20 cellular contexts compared by ENCODE assay signal in genomic region chr14:90428676-90429075, GRCh38. TPM values are rescaled to one million over a fixed set of nuclear protein-coding genes. Genes with fewer than 3 reads are reported as not detected.
DNase-seq lines count a peak whose midpoint lies in the region; ATAC-seq and TF ChIP-seq lines count a peak whose summit lies in the region.
"Had no signal": no experiment of that assay in that cellular context is flagged by ENCODE, and none has a peak within 500 bp of the region (broad histone marks: within the 10 kb centered on the region; RNA-seq: fewer than 3 reads in every experiment).

No MANE protein-coding gene starts in this region.

- H3K4me3 Mint-ChIP-seq in activated CD4-positive, alpha-beta T cell treated with anti-CD3 and anti-CD28 coated beads for 36 hours, result no peak overlapping the region
- H3K4me3 Mint-ChIP-seq in activated B cell treated with CpG ODN at 0.5 μM for 24 hours, result no peak overlapping the region
- H3K4me3 Mint-ChIP-seq in stimulated activated naive B cell treated with anti-CD40 and anti-IgM and Interleukin-4, amounts not matched to agents 10 μg/mL and 1 μg/mL and 100 μg/mL, for 72 hours, result no peak overlapping the region
- H3K4me3 Mint-ChIP-seq: B cell; CD4-positive, alpha-beta memory T cell had no signal

- no peaks in the 10 kb centered on the region for H3K36me3 Mint-ChIP-seq in activated CD4-positive, alpha-beta T cell treated with anti-CD3 and anti-CD28 coated beads for 36 hours (ENCODE audit: low read depth)
- H3K36me3 Mint-ChIP-seq in activated B cell treated with CpG ODN at 0.5 μM for 24 hours (ENCODE audit: low read depth), result no peaks in the 10 kb centered on the region
- H3K36me3 Mint-ChIP-seq in stimulated activated naive B cell treated with anti-CD40 and anti-IgM and Interleukin-4, amounts not matched to agents 10 μg/mL and 1 μg/mL and 100 μg/mL, for 72 hours, result no peaks in the 10 kb centered on the region
- H3K36me3 Mint-ChIP-seq: CD4-positive, alpha-beta memory T cell had no signal

- intact Hi-C loops in activated CD4-positive, alpha-beta T cell treated with anti-CD3 and anti-CD28 coated beads for 36 hours (cut with DNase I, micrococcal nuclease), result no loop called here
- intact Hi-C loops in activated B cell treated with CpG ODN at 0.5 μM for 24 hours (cut with micrococcal nuclease), result no loop called here

- no peak overlapping the region for H3K4me3 ChIP-seq in Jurkat, Clone E6-1 (ENCODE audit: low read length)
- H3K4me3 ChIP-seq: GM23248, Peyer's patch, SJSA1 had no signal

- DNase-seq in activated CD4-positive, alpha-beta T cell treated with anti-CD3 and anti-CD28 coated beads for 36 hours, result no peak
- no peak for DNase-seq in activated CD4-positive, alpha-beta T cell treated with anti-CD3 and anti-CD28 coated beads, Interleukin-2, amount 50 U/mL, for 4 hours
- DNase-seq in Jurkat, Clone E6-1 (ENCODE audit: low read depth, low spot score), result peak; percentile 11
- DNase-seq in activated B cell treated with CpG ODN at 0.5 μM for 24 hours, result no peak
- DNase-seq in stimulated activated naive B cell treated with anti-CD40 and anti-IgM and Interleukin-4, amounts not matched to agents 10 μg/mL and 1 μg/mL and 100 μg/mL, for 72 hours, result no peak
- no peak for DNase-seq in GOT3 (lab: John Stamatoyannopoulos, UW)
- DNase-seq in stimulated activated CD4-positive, alpha-beta T cell treated with anti-CD3 and anti-CD28 coated beads, Interleukin-4, amount 100 ng/mL, for 24 hours, result no peak
- no peak for DNase-seq in stimulated activated CD4-positive, alpha-beta T cell treated with anti-CD3 and anti-CD28 coated beads, Interleukin-2, amount 100 ng/mL, for 24 hours
- DNase-seq: CD4-positive, alpha-beta memory T cell; GM23248; Karpas-422; NCI-H1092 treated with DMSO at 0.1 percent for 48 hours; NCI-H1930; NCI-H446; NCI-H69; NK-92 treated with Interleukin-12 subunit alpha and Interleukin-12 subunit beta, amount 100 ng/mL, for 24 hours; Peyer's patch had no signal

- POLR2A ChIA-PET in activated CD4-positive, alpha-beta T cell treated with anti-CD3 and anti-CD28 coated beads for 36 hours (lab: Charles Lee), result no interaction called here
- POLR2A ChIA-PET in activated B cell treated with CpG ODN at 0.5 μM for 24 hours (lab: Charles Lee), result no interaction called here

- H3K4me1 Mint-ChIP-seq in activated CD4-positive, alpha-beta T cell treated with anti-CD3 and anti-CD28 coated beads for 36 hours, result no peaks in the 10 kb centered on the region
- H3K4me1 Mint-ChIP-seq in activated B cell treated with CpG ODN at 0.5 μM for 24 hours, result peaks cover 4% of the 10 kb centered on the region
- H3K4me1 Mint-ChIP-seq in stimulated activated naive B cell treated with anti-CD40 and anti-IgM and Interleukin-4, amounts not matched to agents 10 μg/mL and 1 μg/mL and 100 μg/mL, for 72 hours, result peaks cover 3 to 9% of the 10 kb centered on the region in 2 donors
- H3K4me1 Mint-ChIP-seq: CD4-positive, alpha-beta memory T cell had no signal

- no peaks in the 10 kb centered on the region for H3K27me3 Mint-ChIP-seq in activated CD4-positive, alpha-beta T cell treated with anti-CD3 and anti-CD28 coated beads for 36 hours
- H3K27me3 Mint-ChIP-seq in activated B cell treated with CpG ODN at 0.5 μM for 24 hours, result peaks cover 8% of the 10 kb centered on the region
- H3K27me3 Mint-ChIP-seq in stimulated activated naive B cell treated with anti-CD40 and anti-IgM and Interleukin-4, amounts not matched to agents 10 μg/mL and 1 μg/mL and 100 μg/mL, for 72 hours, result no peaks in the 10 kb centered on the region

- TF ChIP-seq CTCF in activated B cell treated with CpG ODN at 0.5 μM for 24 hours (IDR thresholded peaks at IDR 0.05), result no peak

- H3K9me3 Mint-ChIP-seq in activated CD4-positive, alpha-beta T cell treated with anti-CD3 and anti-CD28 coated beads for 36 hours (ENCODE audit: low read depth), result no peaks in the 10 kb centered on the region
- H3K9me3 Mint-ChIP-seq in activated B cell treated with CpG ODN at 0.5 μM for 24 hours, result no peaks in the 10 kb centered on the region
- H3K9me3 Mint-ChIP-seq in stimulated activated naive B cell treated with anti-CD40 and anti-IgM and Interleukin-4, amounts not matched to agents 10 μg/mL and 1 μg/mL and 100 μg/mL, for 72 hours, result no peaks in the 10 kb centered on the region

- peak; percentile 63 for ATAC-seq in activated CD4-positive, alpha-beta T cell treated with anti-CD3 and anti-CD28 coated beads for 36 hours
- peak; percentile 25 for ATAC-seq in activated B cell treated with CpG ODN at 0.5 μM for 24 hours (ENCODE audit: low read depth)
- peak; percentile 57 to 61 for ATAC-seq in stimulated activated naive B cell treated with anti-CD40 and anti-IgM and Interleukin-4, amounts not matched to agents 10 μg/mL and 1 μg/mL and 100 μg/mL, for 72 hours (replicated peaks)
- ATAC-seq: HCT116 had no signal

- CTCF ChIA-PET in activated CD4-positive, alpha-beta T cell treated with anti-CD3 and anti-CD28 coated beads for 36 hours (lab: Charles Lee), result no interaction called here
- CTCF ChIA-PET in activated B cell treated with CpG ODN at 0.5 μM for 24 hours (lab: Charles Lee), result no interaction called here

- no peak overlapping the region for H3K27ac Mint-ChIP-seq in activated CD4-positive, alpha-beta T cell treated with anti-CD3 and anti-CD28 coated beads for 36 hours
- no peak overlapping the region for H3K27ac Mint-ChIP-seq in activated B cell treated with CpG ODN at 0.5 μM for 24 hours
- no peak overlapping the region for H3K27ac Mint-ChIP-seq in stimulated activated naive B cell treated with anti-CD40 and anti-IgM and Interleukin-4, amounts not matched to agents 10 μg/mL and 1 μg/mL and 100 μg/mL, for 72 hours
- H3K27ac Mint-ChIP-seq: B cell; CD4-positive, alpha-beta memory T cell had no signal

RNA-seq across cellular contexts. Expression of gene CALM1, which starts 31.8 kb away (rescaled TPM):
- 100 to 1,000 TPM; 510 to 518 TPM for total RNA-seq in activated CD4-positive, alpha-beta T cell treated with anti-CD3 and anti-CD28 coated beads for 36 hours
- polyA plus RNA-seq in Jurkat, Clone E6-1 (2012; ENCODE audit: insufficient read depth, insufficient read length), result 176 TPM
- total RNA-seq in activated B cell treated with CpG ODN at 0.5 μM for 24 hours, result 307 and 314 TPM in 2 replicates
